In the genomic region with DNA sequence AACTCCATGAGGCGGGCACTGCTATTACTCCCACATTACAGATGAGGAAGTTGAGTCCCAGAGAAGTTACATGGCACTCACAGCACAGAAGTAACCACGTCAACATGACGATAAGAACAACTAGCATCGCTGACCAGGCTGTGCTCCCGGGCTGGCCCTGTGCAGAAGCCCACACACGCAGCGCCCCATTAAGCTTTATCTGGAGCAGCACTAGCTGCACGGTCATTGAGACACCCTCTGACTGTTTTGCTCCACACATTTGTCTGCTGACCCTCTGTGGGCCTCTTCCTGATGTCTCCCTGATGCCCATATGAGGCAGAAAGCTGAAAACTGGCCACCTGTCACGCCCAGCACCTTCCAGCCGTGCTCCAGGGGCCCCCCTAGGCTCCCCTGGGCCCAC, we compare ENCODE assay signal across 25 cellular contexts.
"Had no signal": no experiment of that assay in that cellular context is flagged by ENCODE, and none has a peak within 500 bp of the region (broad histone marks: within the 10 kb centered on the region; RNA-seq: fewer than 3 reads in every experiment).

No MANE protein-coding gene starts in this region.

- H3K4me1 ChIP-seq: colonic mucosa, esophagus squamous epithelium, gastroesophageal sphincter, heart left ventricle, left lung, lower lobe of right lung had no signal

- H3K9me3 ChIP-seq: colonic mucosa, esophagus squamous epithelium, gastroesophageal sphincter, heart left ventricle, left lung, lower lobe of right lung, mucosa of descending colon had no signal

- ATAC-seq: effector memory CD8-positive, alpha-beta T cell; esophagus mucosa; gastroesophageal sphincter; heart left ventricle; left colon; left lung; left ventricle myocardium superior; lower lobe of right lung; mucosa of descending colon had no signal

- H3K27ac ChIP-seq: colonic mucosa, epithelial cell of prostate, esophagus squamous epithelium, gastroesophageal sphincter, heart left ventricle, hepatocyte, left lung, lower lobe of right lung had no signal

- DNase-seq: colonic mucosa; cortex of kidney; effector CD8-positive, alpha-beta T cell; effector memory CD8-positive, alpha-beta T cell; endodermal cell; erythroblast; esophagus squamous epithelium; foreskin fibroblast; foreskin melanocyte; heart left ventricle; hypothalamus; immature natural killer cell; islet precursor cell; kidney; kidney glomerular epithelial cell; left colon; left lung; left ventricle myocardium superior; lower lobe of right lung; mesenchymal stem cell; mucosa of descending colon had no signal

- H3K27me3 ChIP-seq: colonic mucosa had no signal

- H3K36me3 ChIP-seq: colonic mucosa, esophagus squamous epithelium, gastroesophageal sphincter, heart left ventricle, left lung, lower lobe of right lung had no signal

- H3K4me3 ChIP-seq: colonic mucosa, esophagus squamous epithelium, gastroesophageal sphincter, heart left ventricle, hepatocyte, left lung, lower lobe of right lung, mucosa of descending colon had no signal
